In the genomic region with DNA sequence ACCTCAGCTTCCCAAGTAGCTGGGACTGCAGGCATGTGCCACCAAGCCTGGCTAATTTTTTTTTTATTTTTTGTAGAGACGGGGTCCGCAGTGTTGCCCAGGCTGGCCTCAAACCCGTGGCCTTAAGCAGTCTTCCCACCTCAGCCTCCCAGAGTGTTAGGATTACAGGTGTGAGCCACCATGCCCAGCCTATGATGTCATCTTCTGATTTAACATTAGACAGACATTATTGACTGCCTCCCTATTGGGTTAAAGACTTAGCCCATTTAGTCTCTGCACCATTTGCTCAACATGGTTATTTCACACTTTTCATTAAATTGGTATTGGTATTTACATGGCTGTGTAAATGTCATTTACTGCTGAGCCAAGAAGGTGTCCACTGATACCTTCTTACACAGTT, we compare ENCODE assay signal across 27 cellular contexts. TPM values are rescaled to one million over a fixed set of nuclear protein-coding genes. Genes with fewer than 3 reads are reported as not detected.
DNase-seq lines count a peak whose midpoint lies in the region; ATAC-seq, FAIRE-seq and TF ChIP-seq lines count a peak whose summit lies in the region.
"Had no signal": no experiment of that assay in that cellular context is flagged by ENCODE, and none has a peak within 500 bp of the region (broad histone marks: within the 10 kb centered on the region; RNA-seq: fewer than 3 reads in every experiment).

No MANE protein-coding gene starts in this region.

- no peak for TF ChIP-seq RAD21 in HepG2 (CRISPR knock-in tag; IDR thresholded peaks at IDR 0.05)
- TF ChIP-seq RAD21 in K562 (CRISPR knock-in tag; conservative IDR thresholded peaks at IDR 0.05 in 1 of 2, IDR thresholded peaks at IDR 0.05 in 1 of 2), result no peak

- H2AFZ ChIP-seq in HepG2 (ENCODE audit: low read length), result no peak overlapping the region
- H2AFZ ChIP-seq in K562 (ENCODE audit: low read depth, low read length), result no peak overlapping the region

- H3K9me3 ChIP-seq in HepG2 (ENCODE audit: low read length), result no peaks in the 10 kb centered on the region
- H3K9me3 ChIP-seq in right lobe of liver, result no peaks in the 10 kb centered on the region
- no peaks in the 10 kb centered on the region for H3K9me3 ChIP-seq in HEK293 (ENCODE audit: control insufficient read depth, insufficient read depth, low read depth, low read length)
- H3K9me3 ChIP-seq in K562 (replicated peaks; ENCODE audit: control insufficient read depth, insufficient read depth, low read depth, low read length), result no peaks in the 10 kb centered on the region
- H3K9me3 ChIP-seq: A549, BE2C had no signal

- no peaks in the 10 kb centered on the region for H4K20me1 ChIP-seq in HepG2 (ENCODE audit: insufficient read depth, low read length)
- 0 out of 2 replicates have a peak, but pooled peaks cover 3% of the 10 kb centered on the region for H4K20me1 ChIP-seq in K562 (replicated peaks; ENCODE audit: control insufficient read depth, insufficient read depth, low read length)
- H4K20me1 ChIP-seq: BLaER1 had no signal

- peak; percentile 37 for ATAC-seq in activated CD8-positive, alpha-beta T cell treated with anti-CD3 and anti-CD28 coated beads, Interleukin-2, amount 10 ng/mL, durations not matched to agents 7 days and 5 days
- ATAC-seq in activated CD8-positive, alpha-beta T cell treated with anti-CD3 and anti-CD28 coated beads for 36 hours, result no peak
- ATAC-seq in HepG2 (peak; percentile 9; the same call in 2 of the 3 replicates), right lobe of liver (no peak), K562 (no peak)
- ATAC-seq: A549, GM12878 had no signal

- H3K9ac ChIP-seq in HepG2 (ENCODE audit: insufficient read depth, low read depth, low read length), result no peak overlapping the region
- H3K9ac ChIP-seq in K562 (ENCODE audit: insufficient read depth in 1 of 2, low read depth in 2 of 2, low read length in 2 of 2), result no peak overlapping the region
- H3K9ac ChIP-seq: BLaER1 had no signal

- H3K4me3 ChIP-seq in HepG2 (replicated peaks in 1 of 3; ENCODE audit: insufficient read depth in 1 of 3, low read depth in 2 of 3, low read length in 3 of 3) (no peak overlapping the region), right lobe of liver (no peak overlapping the region), HEK293 (ENCODE audit: low read depth, low read length) (no peak overlapping the region), K562 (no peak overlapping the region)
- H3K4me3 ChIP-seq: A549, BLaER1, GM12878 had no signal

- no peaks in the 10 kb centered on the region for H3K79me2 ChIP-seq in HepG2 (ENCODE audit: insufficient read depth, low read length)
- H3K79me2 ChIP-seq in K562 (ENCODE audit: control insufficient read depth, insufficient read depth, low read length), result no peaks in the 10 kb centered on the region

- WGBS in HepG2 (ENCODE audit: low lambda C conversion rate), result 96% methylated on average over 3 of the region's 3 CpGs
- WGBS in right lobe of liver (ENCODE audit: insufficient coverage, low coverage, low lambda C conversion rate, missing lambda C conversion rate), result 100% methylated on average over 2 of the region's 3 CpGs
- 89% methylated on average over 3 of the region's 3 CpGs for WGBS in K562 (ENCODE audit: insufficient coverage, low coverage, missing lambda C conversion rate)

- DNase-seq in activated CD8-positive, alpha-beta T cell treated with anti-CD3 and anti-CD28 coated beads, Interleukin-2, amount 10 ng/mL, durations not matched to agents 7 days and 5 days, result no peak
- no peak for DNase-seq in activated CD8-positive, alpha-beta T cell treated with anti-CD3 and anti-CD28 coated beads for 36 hours
- DNase-seq in HepG2 (ENCODE audit: low spot score), result no peak
- DNase-seq in right lobe of liver, result no peak
- DNase-seq in K562 (ENCODE audit: extremely low read depth in 1 of 4, low spot score in 3 of 4), result no peak
- no peak for DNase-seq in AG08396 (ENCODE audit: low spot score)
- DNase-seq in activated T-cell treated with anti-CD3 and anti-CD28 coated beads, Interleukin-2, amount 50 U/mL, for 1 hour, result no peak
- DNase-seq: BE2C; C1 segment of cervical spinal cord; CD4-positive, alpha-beta memory T cell; CD4-positive, CD25-positive, alpha-beta regulatory T cell; CD8-positive, alpha-beta memory T cell; COR-L47; DMS 273 treated with DMSO at 0.1 percent for 48 hours; DMS153; DMS53; DMS79; DND-41; EL; GDM1 had no signal

- POLR2A ChIA-PET in activated CD8-positive, alpha-beta T cell treated with anti-CD3 and anti-CD28 coated beads, Interleukin-2, amount 10 ng/mL, durations not matched to agents 7 days and 5 days (lab: Charles Lee), result no interaction called here
- POLR2A ChIA-PET in activated CD8-positive, alpha-beta T cell treated with anti-CD3 and anti-CD28 coated beads for 36 hours (lab: Charles Lee), result no interaction called here
- POLR2A ChIA-PET in HepG2 (lab: Yijun Ruan, JAX) (no interaction called here), HEK293 (lab: Yijun Ruan, JAX) (no interaction called here), K562 (lab: Yijun Ruan, JAX) (interaction anchor here (1.8 kb wide), 1 partner anchor 11 kb away, joined by 7 read pairs; no protein-coding TSS in a partner anchor)

- H3K36me3 Mint-ChIP-seq in activated CD8-positive, alpha-beta T cell treated with anti-CD3 and anti-CD28 coated beads, Interleukin-2, amount 10 ng/mL, durations not matched to agents 7 days and 5 days (ENCODE audit: low read depth), result peaks cover 32% of the 10 kb centered on the region
- peaks cover 39% of the 10 kb centered on the region for H3K36me3 Mint-ChIP-seq in activated CD8-positive, alpha-beta T cell treated with anti-CD3 and anti-CD28 coated beads for 36 hours (ENCODE audit: low read depth)

- H3K9me1 ChIP-seq in K562 (ENCODE audit: control insufficient read depth, insufficient read depth, low read length), result no peaks in the 10 kb centered on the region

- TF ChIP-seq POLR2A in HepG2 (IDR thresholded peaks at IDR 0.05; ENCODE audit: insufficient read depth in 1 of 2, low read depth in 2 of 2, low read length in 2 of 2), result no peak
- no peak for TF ChIP-seq POLR2A in right lobe of liver (IDR thresholded peaks at IDR 0.05)
- no peak for TF ChIP-seq POLR2A in K562 (conservative IDR thresholded peaks at IDR 0.05)

- H3K36me3 ChIP-seq in HepG2 (replicated peaks in 1 of 2; ENCODE audit: control insufficient read depth in 1 of 2, insufficient read depth in 2 of 2, low read length in 2 of 2) (peaks cover 2 to 17% of the 10 kb centered on the region in 2 experiments; a peak in 3 of 5 replicates), right lobe of liver (peaks cover 0 to 25% (median 4%) of the 10 kb centered on the region in 4 donors), HEK293 (ENCODE audit: control insufficient read depth in 2 of 2, insufficient read depth in 1 of 2, low read length in 2 of 2) (peaks cover 11 to 24% of the 10 kb centered on the region in 2 experiments), K562 (ENCODE audit: control insufficient read depth, insufficient read depth, low read length) (peaks cover 67% of the 10 kb centered on the region)
- H3K36me3 ChIP-seq: BE2C had no signal

- CTCF ChIA-PET in activated CD8-positive, alpha-beta T cell treated with anti-CD3 and anti-CD28 coated beads, Interleukin-2, amount 10 ng/mL, durations not matched to agents 7 days and 5 days (lab: Charles Lee), result no interaction called here
- CTCF ChIA-PET in activated CD8-positive, alpha-beta T cell treated with anti-CD3 and anti-CD28 coated beads for 36 hours (lab: Charles Lee), result no interaction called here
- CTCF ChIA-PET in HepG2 (lab: Yijun Ruan, JAX; ENCODE audit: low intra/inter-chr PET ratio, low total read pairs) (no interaction called here), HEK293 (lab: Yijun Ruan, JAX) (interaction anchor here (1.0 kb wide), 1 partner anchor 23 kb away, joined by 4 read pairs; no protein-coding TSS in a partner anchor), K562 (lab: Yijun Ruan, JAX; ENCODE audit: low intra/inter-chr PET ratio) (no interaction called here)

- no peaks in the 10 kb centered on the region for H3K27me3 ChIP-seq in HepG2 (ENCODE audit: control insufficient read depth in 1 of 2, insufficient read depth in 2 of 2, low read length in 2 of 2)
- no peaks in the 10 kb centered on the region for H3K27me3 ChIP-seq in right lobe of liver
- no peaks in the 10 kb centered on the region for H3K27me3 ChIP-seq in K562 (ENCODE audit: control insufficient read depth in 2 of 2, insufficient read depth in 2 of 2, low read length in 2 of 2)
- H3K27me3 ChIP-seq: BE2C, BLaER1 had no signal

- H3K4me2 ChIP-seq in HepG2 (ENCODE audit: low read depth, low read length) (no peak overlapping the region), K562 (ENCODE audit: insufficient read depth, low read length) (no peak overlapping the region)
- H3K4me2 ChIP-seq: A549, BLaER1 had no signal

- in situ Hi-C loops in HepG2 (cut with HindIII; ENCODE audit: extremely low pct_ligation_motif_present, low pct_unique_long_range_greater_than_20kb), result no loop called here
- in situ Hi-C loops in K562 (cut with MboI), result no loop called here

- peaks cover 10% of the 10 kb centered on the region for H3K4me1 Mint-ChIP-seq in activated CD8-positive, alpha-beta T cell treated with anti-CD3 and anti-CD28 coated beads, Interleukin-2, amount 10 ng/mL, durations not matched to agents 7 days and 5 days (ENCODE audit: low read depth)
- H3K4me1 Mint-ChIP-seq in activated CD8-positive, alpha-beta T cell treated with anti-CD3 and anti-CD28 coated beads for 36 hours (ENCODE audit: low read depth), result peaks cover 8% of the 10 kb centered on the region

- no peak for TF ChIP-seq CTCF in activated CD8-positive, alpha-beta T cell treated with anti-CD3 and anti-CD28 coated beads for 36 hours (IDR thresholded peaks at IDR 0.05)
- TF ChIP-seq CTCF in HepG2 (CRISPR knock-in tag; IDR thresholded peaks at IDR 0.05) (no peak), right lobe of liver (IDR thresholded peaks at IDR 0.05) (no peak), HEK293 (tag by site-specific recombination; IDR thresholded peaks at IDR 0.05) (no peak), K562 (IDR thresholded peaks at IDR 0.05 in 2 of 3, conservative IDR thresholded peaks at IDR 0.05 in 1 of 3; ENCODE audit: insufficient read depth in 2 of 3, low read depth in 1 of 3, low read length in 3 of 3) (no peak)

- FAIRE-seq in HepG2 (lab: Jason Lieb, UNC) (no peak), K562 (lab: Jason Lieb, UNC) (no peak)
- FAIRE-seq: A549, GM12878, GM19239 had no signal

- TF ChIP-seq EP300 in HepG2 (IDR thresholded peaks at IDR 0.05; ENCODE audit: low read depth in 2 of 2, low read length in 2 of 2) (no peak), HepG2 (CRISPR knock-in tag; IDR thresholded peaks at IDR 0.05; ENCODE audit: borderline replicate concordance) (no peak), K562 (IDR thresholded peaks at IDR 0.05; ENCODE audit: low read length) (no peak)

- intact Hi-C loops in activated CD8-positive, alpha-beta T cell treated with anti-CD3 and anti-CD28 coated beads for 36 hours (cut with micrococcal nuclease), result no loop called here
- intact Hi-C loops in HepG2 (cut with micrococcal nuclease; ENCODE audit: unreplicated experiment), result no loop called here
- intact Hi-C loops in right lobe of liver (cut with DNase I), result no loop called here
- intact Hi-C loops in K562 (cut with micrococcal nuclease), result no loop called here

- no peak overlapping the region for H3K27ac Mint-ChIP-seq in activated CD8-positive, alpha-beta T cell treated with anti-CD3 and anti-CD28 coated beads, Interleukin-2, amount 10 ng/mL, durations not matched to agents 7 days and 5 days
- no peak overlapping the region for H3K27ac Mint-ChIP-seq in activated CD8-positive, alpha-beta T cell treated with anti-CD3 and anti-CD28 coated beads for 36 hours

- no peak overlapping the region for H3K4me3 Mint-ChIP-seq in activated CD8-positive, alpha-beta T cell treated with anti-CD3 and anti-CD28 coated beads, Interleukin-2, amount 10 ng/mL, durations not matched to agents 7 days and 5 days
- H3K4me3 Mint-ChIP-seq in activated CD8-positive, alpha-beta T cell treated with anti-CD3 and anti-CD28 coated beads for 36 hours, result no peak overlapping the region
- H3K4me3 Mint-ChIP-seq: CD14-positive monocyte; CD4-positive, alpha-beta memory T cell; CD4-positive, CD25-positive, alpha-beta regulatory T cell; CD8-positive, alpha-beta memory T cell had no signal

- BruUV-seq in HepG2 (replicated peaks; lab: Mats Ljungman, UMichigan) (no TSS peak), K562 (replicated peaks; lab: Mats Ljungman, UMichigan) (no TSS peak)

- H3K4me1 ChIP-seq in HepG2 (ENCODE audit: insufficient read depth, low read length) (no peaks in the 10 kb centered on the region), right lobe of liver (no peaks in the 10 kb centered on the region), HEK293 (ENCODE audit: control insufficient read depth, insufficient read depth, low read length) (no peaks in the 10 kb centered on the region), K562 (replicated peaks in 1 of 2; ENCODE audit: control insufficient read depth in 2 of 2, insufficient read depth in 2 of 2, low read length in 2 of 2) (no peaks in the 10 kb centered on the region)
- H3K4me1 ChIP-seq: A549, BE2C had no signal

- no peaks in the 10 kb centered on the region for H3K9me3 Mint-ChIP-seq in activated CD8-positive, alpha-beta T cell treated with anti-CD3 and anti-CD28 coated beads, Interleukin-2, amount 10 ng/mL, durations not matched to agents 7 days and 5 days (ENCODE audit: insufficient read depth)
- H3K9me3 Mint-ChIP-seq in activated CD8-positive, alpha-beta T cell treated with anti-CD3 and anti-CD28 coated beads for 36 hours, result no peaks in the 10 kb centered on the region
- H3K9me3 Mint-ChIP-seq: CD8-positive, alpha-beta memory T cell had no signal

- H3K27ac ChIP-seq in HepG2 (ENCODE audit: extremely low read length, insufficient read depth, low read length), result no peak overlapping the region
- no peak overlapping the region for H3K27ac ChIP-seq in right lobe of liver
- H3K27ac ChIP-seq in HEK293 (ENCODE audit: extremely low read depth, low read depth, low read length), result no peak overlapping the region
- H3K27ac ChIP-seq in K562 (ENCODE audit: extremely low read depth, low read depth, low read length), result no peak overlapping the region
- H3K27ac ChIP-seq: 22Rv1, A549, BLaER1 had no signal

- no peaks in the 10 kb centered on the region for H3K27me3 Mint-ChIP-seq in activated CD8-positive, alpha-beta T cell treated with anti-CD3 and anti-CD28 coated beads, Interleukin-2, amount 10 ng/mL, durations not matched to agents 7 days and 5 days (ENCODE audit: low read depth)
- no peaks in the 10 kb centered on the region for H3K27me3 Mint-ChIP-seq in activated CD8-positive, alpha-beta T cell treated with anti-CD3 and anti-CD28 coated beads for 36 hours
- H3K27me3 Mint-ChIP-seq: CD4-positive, alpha-beta memory T cell; CD4-positive, CD25-positive, alpha-beta regulatory T cell; CD8-positive, alpha-beta memory T cell had no signal

RNA-seq across cellular contexts. Expression of a gene that starts 46.1 kb away (rescaled TPM):
- total RNA-seq in activated CD8-positive, alpha-beta T cell treated with anti-CD3 and anti-CD28 coated beads, Interleukin-2, amount 10 ng/mL, durations not matched to agents 7 days and 5 days, result 100 to 1,000 TPM; 251 to 255 TPM
- total RNA-seq in activated CD8-positive, alpha-beta T cell treated with anti-CD3 and anti-CD28 coated beads for 36 hours, result 100 to 1,000 TPM; 185 to 191 TPM
- total RNA-seq in HepG2 (2016; rRNA removed; fragmentation: Illumina TruSeq; extraction: Trizol) (276 and 337 TPM in 2 replicates), right lobe of liver (10 to 100 TPM; 17.8 to 49.2 (median 27.1) TPM), K562 (2014; rRNA removed) (284 and 338 TPM in 2 replicates), K562 (2014; rRNA removed; fragmentation: Illumina TruSeq; extraction: Trizol) (239 and 276 TPM in 2 replicates), K562 (2015; rRNA removed; fragmentation: Illumina TruSeq; extraction: Trizol) (293 and 306 TPM in 2 replicates), K562 (2021) (171 and 181 TPM in 2 replicates)
- 68.9 and 76.9 TPM in 2 replicates for total RNA-seq in HepG2 (2016; cell fraction: cytosol; rRNA removed; fragmentation: Illumina TruSeq; extraction: Trizol; ENCODE audit: low read depth)
- 276 and 351 TPM in 2 replicates for total RNA-seq in HepG2 (2016; cell fraction: insoluble cytoplasmic fraction; rRNA removed; fragmentation: Illumina TruSeq; extraction: Trizol)
- total RNA-seq in HepG2 (2016; cell fraction: membrane; rRNA removed; fragmentation: Illumina TruSeq; extraction: Trizol), result 124 and 136 TPM in 2 replicates
- 126 and 142 TPM in 2 replicates for total RNA-seq in HepG2 (2016; cell fraction: nucleus; rRNA removed; fragmentation: Illumina TruSeq; extraction: Trizol)
- polyA plus RNA-seq in HepG2 (2011; rRNA removed) (31.1 and 53.2 TPM in 2 replicates), K562 (2011; rRNA removed) (104 and 155 TPM in 2 replicates), K562 (2014; fragmentation: Illumina TruSeq; extraction: Trizol) (205 and 279 TPM in 2 replicates), K562 (2014; fragmentation: Nextera tagmentation; extraction: Ambion mirVana) (10 to 100 TPM; 82.3 to 87.3 TPM), K562 (2014; rRNA removed) (160 and 184 TPM in 2 replicates)
- polyA plus RNA-seq in HepG2 (2011; cell fraction: cytosol; rRNA removed), result 20.2 and 27.2 TPM in 2 replicates
- polyA plus RNA-seq in HepG2 (2011; cell fraction: nucleus; rRNA removed), result 13.2 and 13.8 TPM in 2 replicates
- polyA plus RNA-seq in HepG2 (2012), result 72.9 and 102 TPM in 2 replicates
- 25.0 and 25.1 TPM in 2 replicates for polyA plus RNA-seq in HepG2 (2016; cell fraction: cytosol; fragmentation: Illumina TruSeq; extraction: Trizol; ENCODE audit: low read depth)
- 324 and 341 TPM in 2 replicates for polyA plus RNA-seq in HepG2 (2016; cell fraction: insoluble cytoplasmic fraction; fragmentation: Illumina TruSeq; extraction: Trizol; ENCODE audit: low read depth)
- polyA plus RNA-seq in HepG2 (2016; cell fraction: membrane; fragmentation: Illumina TruSeq; extraction: Trizol; ENCODE audit: low read depth), result 76.9 and 85.9 TPM in 2 replicates
- 161 and 166 TPM in 2 replicates for polyA plus RNA-seq in HepG2 (2016; cell fraction: nucleus; fragmentation: Illumina TruSeq; extraction: Trizol; ENCODE audit: insufficient read depth, low read depth)
- polyA minus RNA-seq in HepG2 (2011; rRNA and poly(A)+ RNA removed; ENCODE audit: low replicate concordance), result 11.9 and 13.7 TPM in 2 replicates
- 47.9 and 59.4 TPM in 2 replicates for polyA minus RNA-seq in HepG2 (2011; cell fraction: cytosol; rRNA and poly(A)+ RNA removed)
- polyA minus RNA-seq in HepG2 (2011; cell fraction: nucleus; rRNA and poly(A)+ RNA removed), result 43.8 and 51.2 TPM in 2 replicates
- total RNA-seq in K562 (2011; cell fraction: chromatin; rRNA removed; ENCODE audit: low replicate concordance), result 21.2 and 110 TPM in 2 replicates
- total RNA-seq in K562 (2011; cell fraction: nucleolus; rRNA removed), result 20.5 and 22.8 TPM in 2 replicates
- 31.5 and 48.7 TPM in 2 replicates for total RNA-seq in K562 (2011; cell fraction: nucleoplasm; rRNA removed)
- polyA plus RNA-seq in K562 (2011; cell fraction: cytosol; rRNA removed), result 17.2 and 34.6 TPM in 2 replicates
- 25.4 and 30.2 TPM in 2 replicates for polyA plus RNA-seq in K562 (2011; cell fraction: nucleus; rRNA removed)
- 131 and 141 TPM in 2 replicates for polyA plus RNA-seq in K562 (2012)
- polyA minus RNA-seq in K562 (2011; rRNA and poly(A)+ RNA removed), result 72.9 and 76.0 TPM in 2 replicates
- 70.9 and 74.1 TPM in 2 replicates for polyA minus RNA-seq in K562 (2011; cell fraction: cytosol; rRNA and poly(A)+ RNA removed)
- polyA minus RNA-seq in K562 (2011; cell fraction: nucleus; rRNA and poly(A)+ RNA removed), result 34.7 and 48.3 TPM in 2 replicates

Comparison
In these comparisons a context has a peak if more than half of its experiments do, and no peak if none do; other contexts are left out.
1. ATAC-seq: peak in activated CD8-positive, alpha-beta T cell treated with anti-CD3 and anti-CD28 coated beads, Interleukin-2, amount 10 ng/mL, durations not matched to agents 7 days and 5 days (single experiment) and HepG2 (single experiment); none in activated CD8-positive, alpha-beta T cell treated with anti-CD3 and anti-CD28 coated beads for 36 hours (single experiment), right lobe of liver (0 of 4) and K562 (single experiment).